Comparison of ENCODE assay signal across 8 cellular contexts in the genomic region with DNA sequence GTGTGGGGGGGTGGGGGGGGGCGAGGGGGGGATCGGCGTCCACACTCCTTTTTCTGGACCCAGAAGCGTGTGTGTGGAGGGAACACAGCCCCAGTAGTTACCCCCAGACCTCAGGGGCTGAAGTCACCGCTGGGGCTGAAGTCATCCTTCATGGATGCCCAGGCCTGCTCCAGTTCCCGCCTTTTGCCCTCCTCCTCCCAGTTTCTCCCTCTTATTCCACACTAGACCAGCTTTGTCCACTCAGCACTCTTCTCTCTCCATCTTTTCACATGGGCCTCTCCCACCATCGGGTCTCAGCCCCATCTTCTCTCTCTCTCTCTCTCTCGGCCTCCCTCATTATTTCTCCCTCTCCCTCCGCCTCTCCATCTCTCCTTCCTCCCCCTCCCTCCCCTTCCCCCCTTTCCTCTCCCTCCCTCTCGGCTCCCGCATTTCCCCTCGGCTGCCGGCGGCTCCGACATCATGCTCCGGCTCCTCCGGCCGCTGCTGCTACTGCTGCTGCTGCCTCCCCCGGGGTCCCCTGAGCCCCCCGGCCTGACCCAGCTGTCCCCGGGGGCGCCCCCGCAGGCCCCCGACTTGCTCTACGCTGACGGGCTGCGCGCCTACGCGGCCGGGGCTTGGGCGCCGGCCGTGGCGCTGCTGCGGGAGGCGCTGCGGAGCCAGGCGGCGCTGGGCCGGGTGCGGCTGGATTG. TPM values are rescaled to one million over a fixed set of nuclear protein-coding genes. Genes with fewer than 3 reads are reported as not detected.
DNase-seq lines count a peak whose midpoint lies in the region; ATAC-seq and TF ChIP-seq lines count a peak whose summit lies in the region.

TSS of gene P3H3 (plus strand) at position 426 of the 689 bp plus-strand sequence. CDS start at position 460, 34 bp downstream.

- no peaks in the 10 kb centered on the region for H3K9me2 ChIP-seq in SU-DHL-6 (replicated peaks; ENCODE audit: insufficient read depth, low read length)

- H3K4me3 Mint-ChIP-seq in CD14-positive monocyte (peak within 1 kb of the TSS; percentile 84 to 95), endothelial cell (ENCODE audit: unreplicated experiment) (peak within 1 kb of the TSS; percentile 99)

- H3K9ac ChIP-seq in SU-DHL-6 (ENCODE audit: low read length): no peak within 1 kb of the TSS

- peak; percentile 20 for DNase-seq in CD14-positive monocyte (ENCODE audit: low spot score)
- peak; percentile 34 for DNase-seq in HPDE6-E6E7 (ENCODE audit: extremely low spot score)
- peak; percentile 35 for DNase-seq in endothelial cell (ENCODE audit: low spot score)
- no peak for DNase-seq in tibial artery

- H3K27me3 Mint-ChIP-seq in CD14-positive monocyte (ENCODE audit: low read depth in 3 of 3): peaks cover 52 to 70% (median 54%) of the 10 kb centered on the region in 3 donors
- H3K27me3 Mint-ChIP-seq in endothelial cell (ENCODE audit: unreplicated experiment): peaks cover 25% of the 10 kb centered on the region

- H3K27me3 ChIP-seq in SU-DHL-6 (ENCODE audit: low read length): no peaks in the 10 kb centered on the region
- peaks cover 0 to 20% of the 10 kb centered on the region in 2 donors for H3K27me3 ChIP-seq in tibial artery

- no peaks in the 10 kb centered on the region for H3K9me3 ChIP-seq in SU-DHL-6 (ENCODE audit: insufficient read depth, low read length)
- H3K9me3 ChIP-seq in mesodermal cell (ENCODE audit: control insufficient read depth, low read length): no peaks in the 10 kb centered on the region
- H3K9me3 ChIP-seq in tibial artery: no peaks in the 10 kb centered on the region

- H3F3A ChIP-seq in SU-DHL-6 (ENCODE audit: insufficient read depth): no peaks in the 10 kb centered on the region

- H3K4me1 Mint-ChIP-seq in CD14-positive monocyte: peaks cover 27% of the 10 kb centered on the region
- peaks cover 29% of the 10 kb centered on the region for H3K4me1 Mint-ChIP-seq in endothelial cell (ENCODE audit: unreplicated experiment)

- H3K27ac ChIP-seq in SU-DHL-6 (ENCODE audit: low read depth, low read length) (no peak within 1 kb of the TSS), mesodermal cell (ENCODE audit: low read depth, low read length, severe bottlenecking) (peak within 1 kb of the TSS; percentile 72), tibial artery (peak within 1 kb of the TSS; percentile 87 to 91)

- TF ChIP-seq CTCF in CD14-positive monocyte (IDR thresholded peaks at IDR 0.05) (no peak), SU-DHL-6 (IDR thresholded peaks at IDR 0.05; ENCODE audit: insufficient read depth, low read length, poor library complexity, severe bottlenecking) (no peak), endothelial cell (IDR thresholded peaks at IDR 0.05; ENCODE audit: unreplicated experiment) (no peak), tibial artery (IDR thresholded peaks at IDR 0.05) (no peak)

- H3K9me3 Mint-ChIP-seq in CD14-positive monocyte: peaks cover 0 to 12% (median 8%) of the 10 kb centered on the region in 7 donors
- no peaks in the 10 kb centered on the region for H3K9me3 Mint-ChIP-seq in endothelial cell (ENCODE audit: unreplicated experiment)

- H3K36me3 Mint-ChIP-seq in CD14-positive monocyte (peaks cover 16 to 26% of the 10 kb centered on the region in 2 donors), endothelial cell (ENCODE audit: low read depth, unreplicated experiment) (peaks cover 22% of the 10 kb centered on the region)

- H3K79me2 ChIP-seq in SU-DHL-6 (ENCODE audit: insufficient read depth, low read length): no peaks in the 10 kb centered on the region

- H4K20me1 ChIP-seq in SU-DHL-6 (ENCODE audit: low read depth, low read length): no peaks in the 10 kb centered on the region; the same call in 1 of the 2 replicates

- H2AFZ ChIP-seq in SU-DHL-6 (ENCODE audit: low read depth, low read length, severe bottlenecking): no peak within 1 kb of the TSS

- H3K36me3 ChIP-seq in SU-DHL-6 (ENCODE audit: low read length) (no peaks in the 10 kb centered on the region), mesodermal cell (ENCODE audit: control insufficient read depth, insufficient read depth, low read length) (peaks cover 43% of the 10 kb centered on the region), tibial artery (peaks cover 0 to 32% (median 4%) of the 10 kb centered on the region in 3 donors)

- 2 to 4% methylated on average over 12 to 33 of the region's 42 CpGs for WGBS in mesodermal cell (ENCODE audit: insufficient coverage in 2 of 2), 2 experiments

- H3K27ac Mint-ChIP-seq in CD14-positive monocyte (peak within 1 kb of the TSS in 2 of 7 donors; percentile 40 to 63), endothelial cell (ENCODE audit: unreplicated experiment) (peak within 1 kb of the TSS; percentile 80)

- intact Hi-C loops in CD14-positive monocyte (cut with micrococcal nuclease) (loop anchor here (5.0 kb wide), 3 partner anchors 36 to 206 kb away; no protein-coding TSS in a partner anchor), tibial artery (cut with DNase I; ENCODE audit: low total_unique reads) (loop anchor here (5.0 kb wide), 1 partner anchor 76 kb away; the partner anchor contains the start of gene MLF2)

- H3K4me2 ChIP-seq in SU-DHL-6 (ENCODE audit: low read depth, low read length, poor library complexity, severe bottlenecking): peak within 1 kb of the TSS; percentile 29

- H3K4me1 ChIP-seq in mesodermal cell (ENCODE audit: control insufficient read depth, insufficient read depth, low read length, poor library complexity, severe bottlenecking) (peaks cover 17% of the 10 kb centered on the region), tibial artery (peaks cover 0 to 40% (median 32%) of the 10 kb centered on the region in 4 donors)

- H3K4me3 ChIP-seq in SU-DHL-6 (ENCODE audit: insufficient read depth, low read length, poor library complexity, severe bottlenecking) (peak within 1 kb of the TSS; percentile 5), mesodermal cell (ENCODE audit: extremely low read depth, insufficient read depth, low read length, poor library complexity, severe bottlenecking) (peak within 1 kb of the TSS; percentile 99), tibial artery (peak within 1 kb of the TSS; percentile 64 to 89)

- ATAC-seq in GM18520 (IDR thresholded peaks at IDR 0.05; ENCODE audit: unreplicated experiment) (no peak), HG03095 (IDR thresholded peaks at IDR 0.05; ENCODE audit: unreplicated experiment) (no peak)

RNA-seq across cellular contexts. Expression of gene P3H3, which starts in this region (rescaled TPM):
- polyA plus RNA-seq in CD14-positive monocyte: not detected
- total RNA-seq in endothelial cell (ENCODE audit: unreplicated experiment): 48.8 TPM
- 66.2 TPM for polyA plus RNA-seq in mesodermal cell (2013, experiment 1 of 2)
- polyA plus RNA-seq in mesodermal cell (2013, experiment 2 of 2): 55.7 TPM

Comparison
In these comparisons a context has a peak if more than half of its experiments do, and no peak if none do; other contexts are left out.
1. Peak in DNase-seq in CD14-positive monocyte; RNA of the gene not detected or under 1 TPM.
2. DNase-seq: peak in HPDE6-E6E7 (single experiment) and endothelial cell (single experiment); none in tibial artery (0 of 2).
3. H3K4me3 ChIP-seq: peak in every context shown above with its lines; median percentile 99 in mesodermal cell; 76 in tibial artery; 5 in SU-DHL-6.